Comparison of ENCODE assay signal across 13 cellular contexts in genomic region chr2:69100220-69100723, GRCh38.
DNase-seq lines count a peak whose midpoint lies in the region; ATAC-seq and TF ChIP-seq lines count a peak whose summit lies in the region.
"Had no signal": no experiment of that assay in that cellular context is flagged by ENCODE, and none has a peak within 500 bp of the region (broad histone marks: within the 10 kb centered on the region; RNA-seq: fewer than 3 reads in every experiment).

No MANE protein-coding gene starts in this region.

- H3K27me3 ChIP-seq in MG63 (no peaks in the 10 kb centered on the region), smooth muscle cell (ENCODE audit: low read depth) (no peaks in the 10 kb centered on the region), SJCRH30 (no peaks in the 10 kb centered on the region)

- H3K9me3 Mint-ChIP-seq in WTC11 = no peaks in the 10 kb centered on the region
- H3K9me3 Mint-ChIP-seq: activated naive CD4-positive, alpha-beta T cell treated with anti-CD3 and anti-CD28 coated beads, Interleukin-2, amount 10 ng/mL, durations not matched to agents 7 days and 5 days; CD4-positive, alpha-beta T cell had no signal

- CTCF ChIA-PET in WTC11 (lab: Charles Lee) = no interaction called here

- POLR2A ChIA-PET in WTC11 (lab: Charles Lee) = no interaction called here

- peaks cover 4% of the 10 kb centered on the region; the same call in 1 of the 2 replicates for H3K4me1 Mint-ChIP-seq in WTC11
- H3K4me1 Mint-ChIP-seq: activated naive CD4-positive, alpha-beta T cell treated with anti-CD3 and anti-CD28 coated beads, Interleukin-2, amount 10 ng/mL, durations not matched to agents 7 days and 5 days had no signal

- no peak overlapping the region for H3K4me2 ChIP-seq in smooth muscle cell

- no peak overlapping the region for H3K27ac Mint-ChIP-seq in WTC11
- H3K27ac Mint-ChIP-seq: activated naive CD4-positive, alpha-beta T cell treated with anti-CD3 and anti-CD28 coated beads, Interleukin-2, amount 10 ng/mL, durations not matched to agents 7 days and 5 days; CD4-positive, alpha-beta T cell had no signal

- no peak overlapping the region for H3K9ac ChIP-seq in smooth muscle cell (ENCODE audit: low read depth)

- H3K9me3 ChIP-seq in MG63 (no peaks in the 10 kb centered on the region), smooth muscle cell (replicated peaks; ENCODE audit: low read depth) (no peaks in the 10 kb centered on the region), SJCRH30 (replicated peaks) (no peaks in the 10 kb centered on the region)

- no peaks in the 10 kb centered on the region for H3K79me2 ChIP-seq in smooth muscle cell (ENCODE audit: low read depth)

- H3K27ac ChIP-seq in smooth muscle cell (ENCODE audit: low read depth) (peak overlapping the region; percentile 59), SJCRH30 (no peak overlapping the region)

- peak; percentile 52 for DNase-seq in MG63
- DNase-seq in dedifferentiated amniotic fluid mesenchymal stem cell (ENCODE audit: extremely low spot score) = peak; percentile 22
- DNase-seq in inferior parietal cortex (ENCODE audit: extremely low spot score) = peak; percentile 50
- no peak for DNase-seq in smooth muscle cell (lab: John Stamatoyannopoulos, UW; ENCODE audit: unreplicated experiment)
- DNase-seq in WTC11 (ENCODE audit: low spot score) = no peak
- DNase-seq in NOMO-1 treated with dmso at 0.1 percent for 144 hours (lab: John Stamatoyannopoulos, UW; ENCODE audit: unreplicated experiment) = no peak
- DNase-seq in NCI-H774 (lab: John Stamatoyannopoulos, UW) = no peak
- DNase-seq in SJCRH30 = no peak
- DNase-seq: activated naive CD4-positive, alpha-beta T cell treated with anti-CD3 and anti-CD28 coated beads, Interleukin-2, amount 10 ng/mL, durations not matched to agents 7 days and 5 days; CD4-positive, alpha-beta T cell; MV-4-11; NCI-H2227 treated with DMSO at 0.1 percent for 48 hours; stimulated activated CD4-positive, alpha-beta T cell treated with anti-CD3 and anti-CD28 coated beads, Interleukin-2, amount 100 ng/mL, for 48 hours had no signal

- H3K4me1 ChIP-seq in smooth muscle cell (ENCODE audit: low read depth) = peaks cover 5% of the 10 kb centered on the region
- no peaks in the 10 kb centered on the region for H3K4me1 ChIP-seq in SJCRH30

- peaks cover 26% of the 10 kb centered on the region for H3K36me3 Mint-ChIP-seq in WTC11
- H3K36me3 Mint-ChIP-seq: activated naive CD4-positive, alpha-beta T cell treated with anti-CD3 and anti-CD28 coated beads, Interleukin-2, amount 10 ng/mL, durations not matched to agents 7 days and 5 days had no signal

- TF ChIP-seq CTCF in smooth muscle cell (IDR thresholded peaks at IDR 0.05; ENCODE audit: borderline replicate concordance, insufficient read depth, poor library complexity, severe bottlenecking) = no peak
- TF ChIP-seq CTCF in WTC11 (IDR thresholded peaks at IDR 0.05) = no peak

- no peaks in the 10 kb centered on the region for H4K20me1 ChIP-seq in smooth muscle cell (ENCODE audit: low read depth)

- no peak overlapping the region for H2AFZ ChIP-seq in smooth muscle cell (ENCODE audit: low read depth)

- H3K36me3 ChIP-seq in MG63 = peaks cover 56% of the 10 kb centered on the region
- peaks cover 13% of the 10 kb centered on the region for H3K36me3 ChIP-seq in smooth muscle cell (ENCODE audit: low read depth)
- H3K36me3 ChIP-seq in SJCRH30 = peaks cover 70% of the 10 kb centered on the region

- H3K27me3 Mint-ChIP-seq in WTC11 (ENCODE audit: low read depth) = no peaks in the 10 kb centered on the region

- no peak overlapping the region for H3K4me3 Mint-ChIP-seq in WTC11
- H3K4me3 Mint-ChIP-seq: activated naive CD4-positive, alpha-beta T cell treated with anti-CD3 and anti-CD28 coated beads, Interleukin-2, amount 10 ng/mL, durations not matched to agents 7 days and 5 days; CD4-positive, alpha-beta T cell had no signal

- H3K4me3 ChIP-seq in MG63 = no peak overlapping the region
- H3K4me3 ChIP-seq in smooth muscle cell = no peak overlapping the region
- no peak overlapping the region for H3K4me3 ChIP-seq in SJCRH30

- 26% methylated on average over 4 of the region's 4 CpGs for WGBS in smooth muscle cell (ENCODE audit: low lambda C conversion rate)

- peaks cover 28% of the 10 kb centered on the region for H3F3A ChIP-seq in smooth muscle cell (ENCODE audit: low read depth)

- no peak for ATAC-seq in WTC11

TF ChIP-seq in WTC11, 78 proteins besides CTCF, POLR2A, EP300 and RAD21 (continues in another document):
- TF ChIP-seq E2F4 (CRISPR knock-in tag; IDR thresholded peaks at IDR 0.05; ENCODE audit: borderline replicate concordance, low read depth) = no peak
- no peak for TF ChIP-seq ETV6 (CRISPR knock-in tag; IDR thresholded peaks at IDR 0.05)
- no peak for TF ChIP-seq ZNF532 (CRISPR knock-in tag; IDR thresholded peaks at IDR 0.05; ENCODE audit: borderline replicate concordance)
- TF ChIP-seq ZNF423 (CRISPR knock-in tag; IDR thresholded peaks at IDR 0.05) = no peak
- TF ChIP-seq ZNF138 (CRISPR knock-in tag; conservative IDR thresholded peaks at IDR 0.05) = no peak
- TF ChIP-seq ATF3 (CRISPR knock-in tag; conservative IDR thresholded peaks at IDR 0.05) = no peak
- no peak for TF ChIP-seq CBFB (CRISPR knock-in tag; IDR thresholded peaks at IDR 0.05; ENCODE audit: low read depth)
- no peak for TF ChIP-seq TCF7 (CRISPR knock-in tag; IDR thresholded peaks at IDR 0.05; ENCODE audit: low read depth)
- TF ChIP-seq HMGA2 (CRISPR knock-in tag; IDR thresholded peaks at IDR 0.05) = no peak
- TF ChIP-seq ZNF317 (CRISPR knock-in tag; IDR thresholded peaks at IDR 0.05; ENCODE audit: borderline replicate concordance, low read depth) = no peak

Comparison
In these comparisons a context has a peak if more than half of its experiments do, and no peak if none do; other contexts are left out.
1. DNase-seq: peak in MG63 (single experiment), dedifferentiated amniotic fluid mesenchymal stem cell (single experiment) and inferior parietal cortex (single experiment); none in smooth muscle cell (single experiment), WTC11 (single experiment), NOMO-1 treated with dmso at 0.1 percent for 144 hours (single experiment), NCI-H774 (single experiment) and SJCRH30 (0 of 2).